16 cellular contexts compared by ENCODE assay signal in the genomic region with DNA sequence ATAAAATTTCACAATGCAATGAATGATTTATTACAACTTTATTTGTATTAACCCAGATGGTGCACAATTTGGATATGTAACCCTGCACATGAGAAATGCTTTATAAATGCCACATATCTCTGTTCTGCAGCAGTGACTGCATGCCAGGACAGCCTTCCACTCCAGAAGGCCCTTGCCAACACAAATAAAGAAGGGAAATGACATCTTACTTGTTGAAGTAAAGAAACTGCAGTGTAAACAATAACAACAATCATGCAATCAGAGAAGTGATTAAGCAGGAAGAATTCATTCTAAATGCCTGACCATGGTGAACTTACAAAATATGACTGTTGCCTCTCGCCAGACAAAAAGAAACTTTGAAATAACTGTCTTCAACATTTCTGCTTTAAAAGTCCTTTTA.
"Had no signal": no experiment of that assay in that cellular context is flagged by ENCODE, and none has a peak within 500 bp of the region (broad histone marks: within the 10 kb centered on the region; RNA-seq: fewer than 3 reads in every experiment).

No MANE protein-coding gene starts in this region.

- H3K79me2 ChIP-seq: hepatocyte had no signal

- H3K9me3 ChIP-seq: right atrium auricular region, testis had no signal

- H3K27me3 ChIP-seq: foreskin keratinocyte, hepatocyte, left lung, right atrium auricular region, testis had no signal

- ATAC-seq: activated CD4-positive, CD25-positive, alpha-beta regulatory T cell treated with anti-CD3 and anti-CD28 coated beads, Interleukin-2, amount 50 U/mL, for 24 hours; foreskin keratinocyte; left lung had no signal

- H3K36me3 ChIP-seq: left lung, right atrium auricular region had no signal

- H3K27ac ChIP-seq: foreskin keratinocyte, hepatocyte, left lung, right atrium auricular region, skin epidermis, testis had no signal

- FAIRE-seq: islet of Langerhans had no signal

- H3K4me3 ChIP-seq: hepatocyte, left lung, right atrium auricular region, skin epidermis, testis had no signal

- H2AFZ ChIP-seq: hepatocyte had no signal

- H3K4me2 ChIP-seq: hepatocyte had no signal

- DNase-seq: activated CD4-positive, alpha-beta T cell treated with anti-CD3 and anti-CD28 coated beads, Interleukin-2, amount 50 U/mL, for 1 hour; activated CD8-positive, alpha-beta memory T cell treated with anti-CD3 and anti-CD28 coated beads, Interleukin-2, amount 50 U/mL, for 4 hours; activated effector memory CD4-positive, alpha-beta T cell treated with Interleukin-2 at 50 U/mL for 16 hours; activated naive CD4-positive, alpha-beta T cell treated with anti-CD3 and anti-CD28 coated beads, Interleukin-2, amount 50 U/mL, for 16 hours; activated T-cell treated with anti-CD3 and anti-CD28 coated beads, Interleukin-2, amount 50 U/mL, for 48 hours; caudate nucleus; foreskin keratinocyte; left lung; stimulated activated CD4-positive, alpha-beta T cell treated with anti-CD3 and anti-CD28 coated beads, Interleukin-15, amount 100 ng/mL, for 24 hours; stimulated activated CD4-positive, alpha-beta T cell treated with anti-CD3 and anti-CD28 coated beads, Interleukin-2, amount 100 ng/mL, for 48 hours; testis had no signal

- H3K4me1 ChIP-seq: foreskin keratinocyte, left lung, right atrium auricular region, testis had no signal
